In genomic region chr7:132280335-132280734, GRCh38 we compare ENCODE assay signal across 18 cellular contexts.
DNase-seq lines count a peak whose midpoint lies in the region; ATAC-seq and TF ChIP-seq lines count a peak whose summit lies in the region.
"Had no signal": no experiment of that assay in that cellular context is flagged by ENCODE, and none has a peak within 500 bp of the region (broad histone marks: within the 10 kb centered on the region; RNA-seq: fewer than 3 reads in every experiment).

No MANE protein-coding gene starts in this region.

- H3K27me3 ChIP-seq in SK-N-SH (ENCODE audit: insufficient read depth), result no peaks in the 10 kb centered on the region
- H3K27me3 ChIP-seq in mesendoderm (ENCODE audit: insufficient read depth, low read length, poor library complexity), result no peaks in the 10 kb centered on the region
- no peaks in the 10 kb centered on the region for H3K27me3 ChIP-seq in smooth muscle cell (ENCODE audit: low read depth)
- H3K27me3 ChIP-seq in MG63, result no peaks in the 10 kb centered on the region
- H3K27me3 ChIP-seq: BLaER1 treated with 17β-estradiol and CSF1 and Interleukin-3, amounts not matched to agents 10 nM and 100 nM had no signal

- WGBS in SK-N-SH (ENCODE audit: low lambda C conversion rate), result 30% methylated on average over 2 of the region's 2 CpGs
- no CpG with 5 or more reads among the region's 2 CpGs for WGBS in mesendoderm (ENCODE audit: extremely low coverage, insufficient coverage, low lambda C conversion rate)
- 42% methylated on average over 2 of the region's 2 CpGs for WGBS in smooth muscle cell (ENCODE audit: low lambda C conversion rate)

- H3K36me3 ChIP-seq in SK-N-SH (replicated peaks in 1 of 2; ENCODE audit: control insufficient read depth in 1 of 2, insufficient read depth in 2 of 2, low read length in 1 of 2), result no peaks in the 10 kb centered on the region
- no peaks in the 10 kb centered on the region for H3K36me3 ChIP-seq in mesendoderm (ENCODE audit: control insufficient read depth, insufficient read depth, low read length)
- no peaks in the 10 kb centered on the region for H3K36me3 ChIP-seq in smooth muscle cell (ENCODE audit: low read depth)
- no peaks in the 10 kb centered on the region for H3K36me3 ChIP-seq in MG63
- H3K36me3 ChIP-seq: BLaER1 treated with 17β-estradiol and CSF1 and Interleukin-3, amounts not matched to agents 10 nM and 100 nM had no signal

- H3K9me3 ChIP-seq in SK-N-SH (0 out of 2 replicates have a peak, but pooled peaks cover 3% of the 10 kb centered on the region), smooth muscle cell (replicated peaks; ENCODE audit: low read depth) (no peaks in the 10 kb centered on the region), MG63 (no peaks in the 10 kb centered on the region)
- H3K9me3 ChIP-seq: BLaER1 treated with 17β-estradiol and CSF1 and Interleukin-3, amounts not matched to agents 10 nM and 100 nM; Caco-2 had no signal

- H4K5ac ChIP-seq in mesendoderm (ENCODE audit: low read length), result no peak overlapping the region

- ATAC-seq in SK-N-SH treated with all-trans-retinoic acid at 6 μM for 48 hours (no peak), HG02870 (IDR thresholded peaks at IDR 0.05; ENCODE audit: unreplicated experiment) (no peak)
- ATAC-seq: CD8-positive, alpha-beta T cell had no signal

- H3K4me2 ChIP-seq in SK-N-SH, result no peak overlapping the region
- no peak overlapping the region for H3K4me2 ChIP-seq in mesendoderm (ENCODE audit: low read length)
- H3K4me2 ChIP-seq in smooth muscle cell, result peak overlapping the region; percentile 14
- H3K4me2 ChIP-seq: BLaER1 treated with 17β-estradiol and CSF1 and Interleukin-3, amounts not matched to agents 10 nM and 100 nM had no signal

- H4K20me1 ChIP-seq in SK-N-SH (ENCODE audit: insufficient read depth), result no peaks in the 10 kb centered on the region
- no peaks in the 10 kb centered on the region for H4K20me1 ChIP-seq in smooth muscle cell (ENCODE audit: low read depth)
- H4K20me1 ChIP-seq: BLaER1 treated with 17β-estradiol and CSF1 and Interleukin-3, amounts not matched to agents 10 nM and 100 nM had no signal

- no peak for TF ChIP-seq CTCF in SK-N-SH (IDR thresholded peaks at IDR 0.05)
- TF ChIP-seq CTCF in smooth muscle cell (IDR thresholded peaks at IDR 0.05; ENCODE audit: borderline replicate concordance, insufficient read depth, poor library complexity, severe bottlenecking), result no peak

- peak overlapping the region in 1 of 2 experiments; percentile 19; a peak in 1 of 4 replicates for H3K27ac ChIP-seq in SK-N-SH (ENCODE audit: low read depth in 2 of 2, low read length in 1 of 2)
- no peak overlapping the region for H3K27ac ChIP-seq in mesendoderm (ENCODE audit: low read depth, low read length)
- no peak overlapping the region for H3K27ac ChIP-seq in smooth muscle cell (ENCODE audit: low read depth)
- H3K27ac ChIP-seq: BLaER1 treated with 17β-estradiol and CSF1 and Interleukin-3, amounts not matched to agents 10 nM and 100 nM; C4-2B had no signal

- H3K9ac ChIP-seq in SK-N-SH (no peak overlapping the region), mesendoderm (ENCODE audit: low read length) (no peak overlapping the region), smooth muscle cell (ENCODE audit: low read depth) (no peak overlapping the region)
- H3K9ac ChIP-seq: BLaER1 treated with 17β-estradiol and CSF1 and Interleukin-3, amounts not matched to agents 10 nM and 100 nM had no signal

- no peak overlapping the region for H2AK5ac ChIP-seq in mesendoderm (ENCODE audit: low read length)

- H2AFZ ChIP-seq in SK-N-SH (ENCODE audit: low read depth) (no peak overlapping the region), smooth muscle cell (ENCODE audit: low read depth) (no peak overlapping the region)

- CTCF ChIA-PET in SK-N-SH (lab: Yijun Ruan, JAX), result interaction anchor here (0.7 to 1.8 kb wide), 2 partner anchors 9 to 39 kb away, joined by 4 to 5 read pairs; no protein-coding TSS in a partner anchor

- peaks cover 12% of the 10 kb centered on the region for H3F3A ChIP-seq in SK-N-SH (replicated peaks; ENCODE audit: insufficient read depth)
- no peaks in the 10 kb centered on the region for H3F3A ChIP-seq in smooth muscle cell (ENCODE audit: low read depth)

- no peak overlapping the region for H3K56ac ChIP-seq in mesendoderm (ENCODE audit: low read length)

- H2BK5ac ChIP-seq in mesendoderm (ENCODE audit: low read length), result no peak overlapping the region

- POLR2A ChIA-PET in SK-N-SH (lab: Yijun Ruan, JAX), result no interaction called here

- TF ChIP-seq EP300 in SK-N-SH (IDR thresholded peaks at IDR 0.05; ENCODE audit: borderline replicate concordance in 1 of 2, low read depth in 1 of 2, low read length in 1 of 2), result no peak

- H3K4me1 ChIP-seq in SK-N-SH (ENCODE audit: control insufficient read depth in 1 of 2, insufficient read depth in 2 of 2, low read depth in 1 of 2, low read length in 1 of 2) (peaks cover 0 to 14% of the 10 kb centered on the region in 2 experiments; a peak in 1 of 4 replicates), mesendoderm (ENCODE audit: control insufficient read depth, low read depth, low read length) (peaks cover 2% of the 10 kb centered on the region), smooth muscle cell (ENCODE audit: low read depth) (no peaks in the 10 kb centered on the region)
- H3K4me1 ChIP-seq: BLaER1 treated with 17β-estradiol and CSF1 and Interleukin-3, amounts not matched to agents 10 nM and 100 nM; Caco-2 had no signal

- no peaks in the 10 kb centered on the region for H3K79me1 ChIP-seq in mesendoderm (ENCODE audit: low read length)

- no peak overlapping the region for H3K4ac ChIP-seq in mesendoderm (ENCODE audit: low read depth, low read length)

- H3K9me2 ChIP-seq in SK-N-SH, result no peaks in the 10 kb centered on the region

- H2BK15ac ChIP-seq in mesendoderm (replicated peaks; ENCODE audit: low read depth), result no peak overlapping the region

- H3K18ac ChIP-seq in mesendoderm (ENCODE audit: low read length), result no peak overlapping the region

- H2BK120ac ChIP-seq in mesendoderm (ENCODE audit: low read depth, low read length), result no peak overlapping the region

- no peak overlapping the region for H3K23ac ChIP-seq in mesendoderm (ENCODE audit: low read length)

- H3K79me2 ChIP-seq in SK-N-SH (ENCODE audit: insufficient read depth) (no peaks in the 10 kb centered on the region), mesendoderm (ENCODE audit: control insufficient read depth, insufficient read depth, low read length) (no peaks in the 10 kb centered on the region), smooth muscle cell (ENCODE audit: low read depth) (no peaks in the 10 kb centered on the region)

- DNase-seq in SK-N-SH (no peak), RPMI7951 (ENCODE audit: low read depth) (peak; percentile 74), mesendoderm (peak; percentile 26), smooth muscle cell (lab: John Stamatoyannopoulos, UW; ENCODE audit: unreplicated experiment) (no peak), MG63 (no peak)
- no peak for DNase-seq in activated CD4-positive, CD25-positive, alpha-beta regulatory T cell treated with anti-CD3 and anti-CD28 coated beads, Interleukin-2, amount 50 U/mL, for 72 hours
- DNase-seq: 8988T; AML-193; Caco-2; Calu3; CD4-positive, alpha-beta T cell; CD8-positive, alpha-beta T cell; DMS79 treated with DMSO at 0.1 percent for 48 hours; GF-D8 had no signal

- no peak for TF ChIP-seq RAD21 in SK-N-SH (IDR thresholded peaks at IDR 0.05; ENCODE audit: low read length)

- no peak overlapping the region for H4K8ac ChIP-seq in mesendoderm (ENCODE audit: low read depth, low read length)

- no peak overlapping the region for H3K4me3 ChIP-seq in SK-N-SH (ENCODE audit: low read depth in 2 of 2, low read length in 1 of 2)
- no peak overlapping the region for H3K4me3 ChIP-seq in mesendoderm (ENCODE audit: low read length)
- no peak overlapping the region for H3K4me3 ChIP-seq in smooth muscle cell
- no peak overlapping the region for H3K4me3 ChIP-seq in MG63
- H3K4me3 ChIP-seq: BLaER1 treated with 17β-estradiol and CSF1 and Interleukin-3, amounts not matched to agents 10 nM and 100 nM had no signal

TF ChIP-seq in SK-N-SH treated with all-trans-retinoic acid at 6 μM for 48 hours, 23 proteins besides CTCF, POLR2A, EP300 and RAD21 (continues in another document):
- 0 out of 2 replicates have a peak, but pooled peaks have one; percentile 16 for TF ChIP-seq SNAI2 (CRISPR knock-in tag; IDR thresholded peaks at IDR 0.05)
- no peak for TF ChIP-seq OSR1 (CRISPR knock-in tag; IDR thresholded peaks at IDR 0.05)
- no peak for TF ChIP-seq PATZ1 (CRISPR knock-in tag; IDR thresholded peaks at IDR 0.05; ENCODE audit: borderline replicate concordance)
- TF ChIP-seq ISL1 (CRISPR knock-in tag; IDR thresholded peaks at IDR 0.05), result peak; percentile 57

TF ChIP-seq in SK-N-SH, 30 proteins besides CTCF, POLR2A, EP300 and RAD21 (continues in another document):
- TF ChIP-seq TEAD4 (IDR thresholded peaks at IDR 0.05; ENCODE audit: borderline replicate concordance, insufficient read depth) (no peak), GATA2 (CRISPR knock-in tag; IDR thresholded peaks at IDR 0.05) (no peak), ZBTB33 (IDR thresholded peaks at IDR 0.05; ENCODE audit: borderline replicate concordance, low read depth) (no peak), USF2 (IDR thresholded peaks at IDR 0.05; ENCODE audit: borderline replicate concordance, low read depth, low read length) (no peak), JUND (IDR thresholded peaks at IDR 0.05) (no peak), EZH2phosphoT487 (IDR thresholded peaks at IDR 0.05; ENCODE audit: borderline replicate concordance, low read depth) (no peak)

Comparison
In these comparisons a context has a peak if more than half of its experiments do, and no peak if none do; other contexts are left out.
1. DNase-seq: peak in RPMI7951 (single experiment) and mesendoderm (single experiment); none in SK-N-SH (single experiment), smooth muscle cell (single experiment), activated CD4-positive, CD25-positive, alpha-beta regulatory T cell treated with anti-CD3 and anti-CD28 coated beads, Interleukin-2, amount 50 U/mL, for 72 hours (single experiment) and MG63 (single experiment).